In the genomic region with DNA sequence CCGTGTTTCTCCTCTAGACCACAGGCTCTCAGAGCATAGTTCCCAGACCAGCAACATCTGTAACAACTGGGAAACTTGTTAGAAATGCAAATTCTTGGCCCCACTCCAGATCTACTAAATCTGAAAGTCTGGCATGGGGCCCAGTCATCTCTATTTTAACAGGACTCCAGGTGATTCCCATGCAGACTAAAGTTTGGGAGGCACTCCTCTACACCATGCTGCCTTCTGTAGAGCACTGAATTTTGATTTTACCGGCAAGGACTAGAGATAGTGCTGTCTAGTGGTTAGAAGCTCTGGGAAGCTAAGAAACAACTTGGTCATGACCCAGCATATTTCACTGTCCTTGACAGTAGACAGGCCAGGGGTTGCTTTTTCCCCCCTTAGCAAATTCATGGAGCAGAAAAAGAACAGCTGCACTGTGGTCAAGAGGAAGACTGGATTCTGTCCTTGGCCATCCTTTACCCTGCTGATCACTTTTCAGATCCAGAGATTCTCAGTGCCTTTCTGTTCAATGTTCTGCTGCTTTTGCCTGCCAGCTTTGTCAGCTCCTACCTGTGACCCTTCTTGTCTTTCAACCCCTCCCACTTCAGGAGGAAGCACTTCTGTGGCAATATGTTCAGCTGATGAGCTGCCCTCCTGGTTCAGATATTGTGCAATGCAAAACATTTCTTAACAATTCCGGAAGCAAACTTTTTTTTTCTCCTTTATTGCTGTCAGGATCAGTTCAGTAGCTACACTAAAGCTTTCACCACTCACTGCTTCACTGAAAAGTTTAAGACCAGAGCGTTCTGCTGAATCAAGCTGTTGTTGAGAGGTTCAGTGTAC, we compare ENCODE assay signal across 9 cellular contexts.
DNase-seq lines count a peak whose midpoint lies in the region; ATAC-seq and TF ChIP-seq lines count a peak whose summit lies in the region.
"Had no signal": no experiment of that assay in that cellular context is flagged by ENCODE, and none has a peak within 500 bp of the region (broad histone marks: within the 10 kb centered on the region; RNA-seq: fewer than 3 reads in every experiment).

No MANE protein-coding gene starts in this region.

- peak overlapping the region; percentile 47 for H3K9ac ChIP-seq in KMS-11

- no peaks in the 10 kb centered on the region for H3K9me3 Mint-ChIP-seq in activated T-helper 17 cell treated with anti-CD3 and anti-CD28 coated beads, Interleukin-2, amount 50 U/mL, for 72 hours

- H3K36me3 ChIP-seq in KMS-11 (ENCODE audit: insufficient read depth) (no peaks in the 10 kb centered on the region), right lobe of liver (no peaks in the 10 kb centered on the region), MG63 (no peaks in the 10 kb centered on the region)
- H3K36me3 ChIP-seq: tibial artery had no signal

- no peaks in the 10 kb centered on the region for H3K36me3 Mint-ChIP-seq in activated T-helper 17 cell treated with anti-CD3 and anti-CD28 coated beads, Interleukin-2, amount 50 U/mL, for 72 hours (ENCODE audit: low read depth)

- H3K4me1 ChIP-seq in KMS-11 (ENCODE audit: low read depth, poor library complexity, severe bottlenecking) (peaks cover 79% of the 10 kb centered on the region), right lobe of liver (peaks cover 0 to 14% (median 6%) of the 10 kb centered on the region in 4 donors)

- no peak overlapping the region for H3K4me3 ChIP-seq in AG09309 (ENCODE audit: control insufficient read depth, low read depth, low read length)
- H3K4me3 ChIP-seq in KMS-11 (IDR thresholded peaks at IDR 0.05; ENCODE audit: insufficient read depth, low read depth, low read length): no peak overlapping the region
- no peak overlapping the region for H3K4me3 ChIP-seq in right lobe of liver
- H3K4me3 ChIP-seq in MG63: no peak overlapping the region
- H3K4me3 ChIP-seq: tibial artery had no signal

- peaks cover 27% of the 10 kb centered on the region for H3K4me1 Mint-ChIP-seq in activated T-helper 17 cell treated with anti-CD3 and anti-CD28 coated beads, Interleukin-2, amount 50 U/mL, for 72 hours

- H3K27me3 ChIP-seq in KMS-11 (ENCODE audit: insufficient read depth, low read depth) (no peaks in the 10 kb centered on the region), right lobe of liver (no peaks in the 10 kb centered on the region), MG63 (no peaks in the 10 kb centered on the region)
- H3K27me3 ChIP-seq: tibial artery had no signal

- 29% methylated on average over 4 of the region's 4 CpGs for WGBS in right lobe of liver (ENCODE audit: insufficient coverage, low coverage, low lambda C conversion rate, missing lambda C conversion rate)

- H3K4me2 ChIP-seq in KMS-11: peak overlapping the region; percentile 92

- peak overlapping the region; percentile 52 for H3K4me3 Mint-ChIP-seq in activated T-helper 17 cell treated with anti-CD3 and anti-CD28 coated beads, Interleukin-2, amount 50 U/mL, for 72 hours

- H3K9me3 ChIP-seq in right lobe of liver (no peaks in the 10 kb centered on the region), MG63 (peaks cover 7% of the 10 kb centered on the region; the same call in 1 of the 2 replicates)
- H3K9me3 ChIP-seq: tibial artery had no signal

- intact Hi-C loops in right lobe of liver (cut with DNase I): no loop called here

- peak overlapping the region; percentile 65 for H3K27ac Mint-ChIP-seq in activated T-helper 17 cell treated with anti-CD3 and anti-CD28 coated beads, Interleukin-2, amount 50 U/mL, for 72 hours

- DNase-seq in AG09309 (ENCODE audit: low read depth): peak; percentile 74
- peak in 2 of 3 donors; percentile 22 to 76 for DNase-seq in right lobe of liver
- DNase-seq in NCI-H524 treated with DMSO at 0.1 percent for 48 hours (lab: John Stamatoyannopoulos, UW): no peak
- no peak for DNase-seq in MG63

- H3K79me2 ChIP-seq in KMS-11 (ENCODE audit: insufficient read depth, low read depth): no peaks in the 10 kb centered on the region

- H3K27me3 Mint-ChIP-seq in activated T-helper 17 cell treated with anti-CD3 and anti-CD28 coated beads, Interleukin-2, amount 50 U/mL, for 72 hours: no peaks in the 10 kb centered on the region

- TF ChIP-seq CTCF in AG09309 (IDR thresholded peaks at IDR 0.05; ENCODE audit: control insufficient read depth, insufficient read depth, low read depth, low read length, missing control alignments) (no peak), KMS-11 (conservative IDR thresholded peaks at IDR 0.05; ENCODE audit: low read depth, low read length) (no peak), right lobe of liver (IDR thresholded peaks at IDR 0.05) (no peak)

- peak overlapping the region; percentile 57 for H2AFZ ChIP-seq in KMS-11 (ENCODE audit: low read depth)

- ATAC-seq in GM18870 (IDR thresholded peaks at IDR 0.05; ENCODE audit: unreplicated experiment) (peak; percentile 31), right lobe of liver (peak; percentile 91 to 97 (median 95)), HG02938 (IDR thresholded peaks at IDR 0.05; ENCODE audit: unreplicated experiment) (no peak)
- peak; percentile 31 for ATAC-seq in activated T-helper 17 cell treated with anti-CD3 and anti-CD28 coated beads, Interleukin-2, amount 50 U/mL, for 72 hours (replicated peaks)

- TF ChIP-seq POLR2A in right lobe of liver (IDR thresholded peaks at IDR 0.05): peak; percentile 72

- no peaks in the 10 kb centered on the region for H4K20me1 ChIP-seq in KMS-11 (ENCODE audit: insufficient read depth)

- H3K27ac ChIP-seq in KMS-11 (peak overlapping the region; percentile 89), right lobe of liver (peak overlapping the region; percentile 4 to 79 (median 47))
- H3K27ac ChIP-seq: tibial artery had no signal

Comparison
In these comparisons a context has a peak if more than half of its experiments do, and no peak if none do; other contexts are left out.
1. DNase-seq: peak in AG09309 (single experiment) and right lobe of liver (2 of 3); none in NCI-H524 treated with DMSO at 0.1 percent for 48 hours (single experiment) and MG63 (single experiment).